In the genomic region with DNA sequence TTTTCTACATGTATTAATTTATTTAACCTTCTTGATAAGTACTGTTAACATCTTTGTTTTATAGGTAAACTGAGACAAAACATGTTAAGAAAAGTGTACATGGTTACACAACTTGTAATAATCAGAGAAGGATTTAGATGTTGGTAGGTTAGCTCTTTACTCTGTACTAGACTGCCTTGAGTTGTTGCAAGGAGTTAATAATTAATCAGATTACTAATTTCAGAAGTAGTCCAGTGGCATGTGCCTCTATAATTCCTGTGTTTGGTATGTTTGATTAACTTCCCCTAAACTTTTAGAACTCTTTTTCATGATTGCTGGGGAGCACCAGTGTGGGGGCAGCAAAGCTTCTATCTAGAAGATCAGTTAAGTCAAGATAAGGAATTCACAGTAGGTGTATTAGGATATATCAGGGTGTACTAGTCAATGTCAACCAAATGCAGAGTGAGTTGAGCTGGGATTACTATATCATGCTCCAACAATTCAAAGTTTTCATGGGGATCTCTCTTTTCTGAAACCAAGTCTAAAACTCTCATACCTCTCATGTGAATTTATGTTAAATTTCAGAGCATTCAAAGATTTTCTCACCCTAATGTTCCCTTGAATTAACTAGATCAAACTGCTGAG, we compare ENCODE assay signal across 12 cellular contexts.
DNase-seq lines count a peak whose midpoint lies in the region; ATAC-seq lines count a peak whose summit lies in the region.
"Had no signal": no experiment of that assay in that cellular context is flagged by ENCODE, and none has a peak within 500 bp of the region (broad histone marks: within the 10 kb centered on the region; RNA-seq: fewer than 3 reads in every experiment).

No MANE protein-coding gene starts in this region.

- peaks cover 27% of the 10 kb centered on the region for H3K4me1 Mint-ChIP-seq in activated naive CD8-positive, alpha-beta T cell (ENCODE audit: low read depth)
- H3K4me1 Mint-ChIP-seq in activated naive CD8-positive, alpha-beta T cell treated with anti-CD3 and anti-CD28 coated beads for 36 hours = peaks cover 30% of the 10 kb centered on the region
- peaks cover 8 to 26% of the 10 kb centered on the region in 2 donors for H3K4me1 Mint-ChIP-seq in stimulated activated naive B cell treated with anti-CD40 and anti-IgM and Interleukin-4, amounts not matched to agents 10 μg/mL and 1 μg/mL and 100 μg/mL, for 72 hours
- peaks cover 39% of the 10 kb centered on the region for H3K4me1 Mint-ChIP-seq in activated CD8-positive, alpha-beta memory T cell treated with anti-CD3 and anti-CD28 coated beads, Interleukin-2, amount 10 ng/mL, durations not matched to agents 7 days and 5 days

- no peaks in the 10 kb centered on the region for H3K36me3 Mint-ChIP-seq in activated naive CD8-positive, alpha-beta T cell
- H3K36me3 Mint-ChIP-seq in activated naive CD8-positive, alpha-beta T cell treated with anti-CD3 and anti-CD28 coated beads for 36 hours = peaks cover 43% of the 10 kb centered on the region
- H3K36me3 Mint-ChIP-seq in stimulated activated naive B cell treated with anti-CD40 and anti-IgM and Interleukin-4, amounts not matched to agents 10 μg/mL and 1 μg/mL and 100 μg/mL, for 72 hours = peaks cover 1 to 7% of the 10 kb centered on the region in 2 donors
- H3K36me3 Mint-ChIP-seq in activated CD8-positive, alpha-beta memory T cell treated with anti-CD3 and anti-CD28 coated beads, Interleukin-2, amount 10 ng/mL, durations not matched to agents 7 days and 5 days = peaks cover 35% of the 10 kb centered on the region
- H3K36me3 Mint-ChIP-seq: activated CD4-positive, alpha-beta memory T cell treated with anti-CD3 and anti-CD28 coated beads for 36 hours had no signal

- CTCF ChIA-PET in activated CD8-positive, alpha-beta memory T cell treated with anti-CD3 and anti-CD28 coated beads, Interleukin-2, amount 10 ng/mL, durations not matched to agents 7 days and 5 days (lab: Charles Lee) = no interaction called here

- H3K27me3 Mint-ChIP-seq in activated naive CD8-positive, alpha-beta T cell = peaks cover 1% of the 10 kb centered on the region
- peaks cover 3% of the 10 kb centered on the region for H3K27me3 Mint-ChIP-seq in activated naive CD8-positive, alpha-beta T cell treated with anti-CD3 and anti-CD28 coated beads for 36 hours
- H3K27me3 Mint-ChIP-seq in stimulated activated naive B cell treated with anti-CD40 and anti-IgM and Interleukin-4, amounts not matched to agents 10 μg/mL and 1 μg/mL and 100 μg/mL, for 72 hours = peaks cover 0 to 7% of the 10 kb centered on the region in 2 donors
- peaks cover 2% of the 10 kb centered on the region for H3K27me3 Mint-ChIP-seq in activated CD8-positive, alpha-beta memory T cell treated with anti-CD3 and anti-CD28 coated beads, Interleukin-2, amount 10 ng/mL, durations not matched to agents 7 days and 5 days

- DNase-seq in activated naive CD8-positive, alpha-beta T cell treated with anti-CD3 and anti-CD28 coated beads for 36 hours = no peak
- no peak for DNase-seq in stimulated activated naive B cell treated with anti-CD40 and anti-IgM and Interleukin-4, amounts not matched to agents 10 μg/mL and 1 μg/mL and 100 μg/mL, for 72 hours
- no peak for DNase-seq in putamen (ENCODE audit: low spot score)
- DNase-seq in activated CD8-positive, alpha-beta memory T cell treated with anti-CD3 and anti-CD28 coated beads, Interleukin-2, amount 10 ng/mL, durations not matched to agents 7 days and 5 days = no peak
- DNase-seq: activated CD4-positive, alpha-beta memory T cell treated with anti-CD3 and anti-CD28 coated beads for 36 hours; PC-3; right cardiac atrium had no signal

- ATAC-seq in HG02623 (IDR thresholded peaks at IDR 0.05; ENCODE audit: unreplicated experiment) (peak; percentile 66), HG03520 (IDR thresholded peaks at IDR 0.05; ENCODE audit: unreplicated experiment) (peak; percentile 72), GM19023 (IDR thresholded peaks at IDR 0.05; ENCODE audit: unreplicated experiment) (no peak)
- peak; percentile 66 for ATAC-seq in stimulated activated naive B cell treated with anti-CD40 and anti-IgM and Interleukin-4, amounts not matched to agents 10 μg/mL and 1 μg/mL and 100 μg/mL, for 72 hours (replicated peaks)
- ATAC-seq in activated CD8-positive, alpha-beta memory T cell treated with anti-CD3 and anti-CD28 coated beads, Interleukin-2, amount 10 ng/mL, durations not matched to agents 7 days and 5 days = no peak
- ATAC-seq: activated naive CD4-positive, alpha-beta T cell treated with anti-CD3 and anti-CD28 coated beads, Interleukin-2, amount 50 U/mL, for 72 hours; PC-3; right cardiac atrium had no signal

- H3K4me3 Mint-ChIP-seq in activated naive CD8-positive, alpha-beta T cell = no peak overlapping the region
- H3K4me3 Mint-ChIP-seq in activated naive CD8-positive, alpha-beta T cell treated with anti-CD3 and anti-CD28 coated beads for 36 hours = no peak overlapping the region
- H3K4me3 Mint-ChIP-seq in stimulated activated naive B cell treated with anti-CD40 and anti-IgM and Interleukin-4, amounts not matched to agents 10 μg/mL and 1 μg/mL and 100 μg/mL, for 72 hours = no peak overlapping the region
- no peak overlapping the region for H3K4me3 Mint-ChIP-seq in activated CD8-positive, alpha-beta memory T cell treated with anti-CD3 and anti-CD28 coated beads, Interleukin-2, amount 10 ng/mL, durations not matched to agents 7 days and 5 days
- H3K4me3 Mint-ChIP-seq: activated CD4-positive, alpha-beta memory T cell treated with anti-CD3 and anti-CD28 coated beads for 36 hours had no signal

- no peaks in the 10 kb centered on the region for H3K9me3 Mint-ChIP-seq in activated naive CD8-positive, alpha-beta T cell (ENCODE audit: low read depth)
- peaks cover 25% of the 10 kb centered on the region for H3K9me3 Mint-ChIP-seq in activated naive CD8-positive, alpha-beta T cell treated with anti-CD3 and anti-CD28 coated beads for 36 hours
- H3K9me3 Mint-ChIP-seq in stimulated activated naive B cell treated with anti-CD40 and anti-IgM and Interleukin-4, amounts not matched to agents 10 μg/mL and 1 μg/mL and 100 μg/mL, for 72 hours = peaks cover 0 to 4% of the 10 kb centered on the region in 2 donors
- peaks cover 13% of the 10 kb centered on the region for H3K9me3 Mint-ChIP-seq in activated CD8-positive, alpha-beta memory T cell treated with anti-CD3 and anti-CD28 coated beads, Interleukin-2, amount 10 ng/mL, durations not matched to agents 7 days and 5 days (ENCODE audit: low read depth)
- H3K9me3 Mint-ChIP-seq: activated CD4-positive, alpha-beta memory T cell treated with anti-CD3 and anti-CD28 coated beads for 36 hours had no signal

- peak overlapping the region; percentile 11 for H3K27ac Mint-ChIP-seq in activated naive CD8-positive, alpha-beta T cell
- no peak overlapping the region for H3K27ac Mint-ChIP-seq in activated naive CD8-positive, alpha-beta T cell treated with anti-CD3 and anti-CD28 coated beads for 36 hours
- peak overlapping the region; percentile 71 for H3K27ac Mint-ChIP-seq in stimulated activated naive B cell treated with anti-CD40 and anti-IgM and Interleukin-4, amounts not matched to agents 10 μg/mL and 1 μg/mL and 100 μg/mL, for 72 hours
- no peak overlapping the region for H3K27ac Mint-ChIP-seq in activated CD8-positive, alpha-beta memory T cell treated with anti-CD3 and anti-CD28 coated beads, Interleukin-2, amount 10 ng/mL, durations not matched to agents 7 days and 5 days
- H3K27ac Mint-ChIP-seq: activated CD4-positive, alpha-beta memory T cell treated with anti-CD3 and anti-CD28 coated beads for 36 hours; activated naive CD4-positive, alpha-beta T cell treated with anti-CD3 and anti-CD28 coated beads, Interleukin-2, amount 50 U/mL, for 72 hours had no signal

Comparison
In these comparisons a context has a peak if more than half of its experiments do, and no peak if none do; other contexts are left out.
1. H3K27ac Mint-ChIP-seq: peak in activated naive CD8-positive, alpha-beta T cell (single experiment) and stimulated activated naive B cell treated with anti-CD40 and anti-IgM and Interleukin-4, amounts not matched to agents 10 μg/mL and 1 μg/mL and 100 μg/mL, for 72 hours (single experiment); none in activated naive CD8-positive, alpha-beta T cell treated with anti-CD3 and anti-CD28 coated beads for 36 hours (single experiment) and activated CD8-positive, alpha-beta memory T cell treated with anti-CD3 and anti-CD28 coated beads, Interleukin-2, amount 10 ng/mL, durations not matched to agents 7 days and 5 days (single experiment).
2. ATAC-seq: peak in HG02623 (single experiment), HG03520 (single experiment) and stimulated activated naive B cell treated with anti-CD40 and anti-IgM and Interleukin-4, amounts not matched to agents 10 μg/mL and 1 μg/mL and 100 μg/mL, for 72 hours (2 of 2); none in activated CD8-positive, alpha-beta memory T cell treated with anti-CD3 and anti-CD28 coated beads, Interleukin-2, amount 10 ng/mL, durations not matched to agents 7 days and 5 days (single experiment) and GM19023 (single experiment).